Comparison of ENCODE assay signal across 1 cellular context in genomic region chr1:1358433-1359201, GRCh38.
TF ChIP-seq lines count a peak whose summit lies in the region.

Gene MXRA8 (minus strand): TSS chr1:1358555. CDS start chr1:1358504, 51 bp downstream.

TF ChIP-seq in WTC11, 78 proteins besides CTCF, POLR2A, EP300 and RAD21 (continued from another document):
- TF ChIP-seq KAT7 (CRISPR knock-in tag; IDR thresholded peaks at IDR 0.05; ENCODE audit: borderline replicate concordance) (no peak), ZNF532 (CRISPR knock-in tag; IDR thresholded peaks at IDR 0.05; ENCODE audit: borderline replicate concordance) (no peak), HMGXB4 (CRISPR knock-in tag; IDR thresholded peaks at IDR 0.05) (no peak), ZNF671 (CRISPR knock-in tag; IDR thresholded peaks at IDR 0.05) (no peak)
